Comparison of ENCODE assay signal across 1 cellular context in genomic region chr3:94564247-94564646, GRCh38.
TF ChIP-seq lines count a peak whose summit lies in the region.

No MANE protein-coding gene starts in this region.

TF ChIP-seq in GM23338, 12 proteins besides CTCF, POLR2A, EP300 and RAD21 (continued from another document):
- TF ChIP-seq ZNF462 (CRISPR knock-in tag; IDR thresholded peaks at IDR 0.05): no peak
